In genomic region chr16:13856398-13856797, GRCh38 we compare ENCODE assay signal across 18 cellular contexts.
DNase-seq lines count a peak whose midpoint lies in the region; ATAC-seq and TF ChIP-seq lines count a peak whose summit lies in the region.
"Had no signal": no experiment of that assay in that cellular context is flagged by ENCODE, and none has a peak within 500 bp of the region (broad histone marks: within the 10 kb centered on the region; RNA-seq: fewer than 3 reads in every experiment).

No MANE protein-coding gene starts in this region.

- H3K9me3 ChIP-seq in SK-N-MC (ENCODE audit: low read depth, low read length): peaks cover 10% of the 10 kb centered on the region; the same call in 1 of the 2 replicates
- no peaks in the 10 kb centered on the region for H3K9me3 ChIP-seq in smooth muscle cell (replicated peaks; ENCODE audit: low read depth)

- no peaks in the 10 kb centered on the region for H3K4me1 Mint-ChIP-seq in activated naive CD8-positive, alpha-beta T cell treated with anti-CD3 and anti-CD28 coated beads for 36 hours
- H3K4me1 Mint-ChIP-seq: CD4-positive, alpha-beta memory T cell had no signal

- no peak overlapping the region for H3K4me3 Mint-ChIP-seq in activated naive CD8-positive, alpha-beta T cell treated with anti-CD3 and anti-CD28 coated beads for 36 hours
- H3K4me3 Mint-ChIP-seq: CD4-positive, alpha-beta memory T cell; H9; HFFc6 had no signal

- H3K79me2 ChIP-seq in smooth muscle cell (ENCODE audit: low read depth): no peaks in the 10 kb centered on the region

- H3K27ac ChIP-seq in SK-N-MC (peak overlapping the region; percentile 99), smooth muscle cell (ENCODE audit: low read depth) (peak overlapping the region; percentile 60)
- H3K27ac ChIP-seq: GM23248 had no signal

- H3K4me2 ChIP-seq in smooth muscle cell: peak overlapping the region; percentile 30

- no peaks in the 10 kb centered on the region for H4K20me1 ChIP-seq in smooth muscle cell (ENCODE audit: low read depth)

- H3K4me1 ChIP-seq in smooth muscle cell (ENCODE audit: low read depth): peaks cover 5% of the 10 kb centered on the region

- WGBS in smooth muscle cell (ENCODE audit: low lambda C conversion rate): 74% methylated on average over 2 of the region's 2 CpGs

- H3K27me3 Mint-ChIP-seq in activated naive CD8-positive, alpha-beta T cell treated with anti-CD3 and anti-CD28 coated beads for 36 hours: peaks cover 26% of the 10 kb centered on the region

- H3K9me3 Mint-ChIP-seq in activated naive CD8-positive, alpha-beta T cell treated with anti-CD3 and anti-CD28 coated beads for 36 hours: peaks cover under 1% of the 10 kb centered on the region
- H3K9me3 Mint-ChIP-seq: H9 had no signal

- H3K27me3 ChIP-seq in smooth muscle cell (ENCODE audit: low read depth): no peaks in the 10 kb centered on the region

- H3K36me3 Mint-ChIP-seq in activated naive CD8-positive, alpha-beta T cell treated with anti-CD3 and anti-CD28 coated beads for 36 hours: no peaks in the 10 kb centered on the region
- H3K36me3 Mint-ChIP-seq: CD4-positive, alpha-beta memory T cell had no signal

- H2AFZ ChIP-seq in smooth muscle cell (ENCODE audit: low read depth): no peak overlapping the region
- H2AFZ ChIP-seq: GM23248 had no signal

- no peak overlapping the region for H3K27ac Mint-ChIP-seq in activated naive CD8-positive, alpha-beta T cell treated with anti-CD3 and anti-CD28 coated beads for 36 hours
- H3K27ac Mint-ChIP-seq: CD4-positive, alpha-beta memory T cell; H9; HFFc6 had no signal

- DNase-seq in H4 (ENCODE audit: low spot score): peak; percentile 33
- DNase-seq in SK-N-MC (ENCODE audit: low read depth, low spot score): peak; percentile 66
- DNase-seq in kidney tubule cell (ENCODE audit: low spot score): peak; percentile 15
- no peak for DNase-seq in smooth muscle cell (lab: John Stamatoyannopoulos, UW; ENCODE audit: unreplicated experiment)
- no peak for DNase-seq in iPS-NIHi11 (ENCODE audit: low spot score)
- no peak for DNase-seq in stimulated activated naive CD8-positive, alpha-beta T cell treated with anti-CD3 and anti-CD28 coated beads, Interleukin-15, Interleukin-2, amounts not matched to agents 100 U/mL and 50 U/mL, for 24 hours
- DNase-seq in activated naive CD8-positive, alpha-beta T cell treated with anti-CD3 and anti-CD28 coated beads for 36 hours: no peak
- no peak for DNase-seq in HuH-7 (ENCODE audit: low spot score)
- DNase-seq: C1 segment of cervical spinal cord; Calu3; CD4-positive, alpha-beta memory T cell; COR-L47; DMS53; DMS79 treated with DMSO at 0.1 percent for 48 hours; GM23248; H9; HFFc6 had no signal

- H3K36me3 ChIP-seq in SK-N-MC (ENCODE audit: insufficient read depth, low read length): no peaks in the 10 kb centered on the region
- H3K36me3 ChIP-seq in smooth muscle cell (ENCODE audit: low read depth): no peaks in the 10 kb centered on the region

- H3F3A ChIP-seq in smooth muscle cell (ENCODE audit: low read depth): no peaks in the 10 kb centered on the region

- peak overlapping the region; percentile 75 for H3K4me3 ChIP-seq in SK-N-MC
- H3K4me3 ChIP-seq in smooth muscle cell: no peak overlapping the region
- H3K4me3 ChIP-seq: GM23248 had no signal

- ATAC-seq in stimulated activated naive CD8-positive, alpha-beta T cell treated with anti-CD3 and anti-CD28 coated beads, Interleukin-15, Interleukin-2, amounts not matched to agents 100 U/mL and 50 U/mL, for 24 hours: no peak
- ATAC-seq: HCT116 had no signal

- H3K9ac ChIP-seq in SK-N-MC (ENCODE audit: insufficient read length): peak overlapping the region; percentile 74
- H3K9ac ChIP-seq in smooth muscle cell (ENCODE audit: low read depth): no peak overlapping the region
- H3K9ac ChIP-seq: GM23248 had no signal

- no peak for TF ChIP-seq CTCF in smooth muscle cell (IDR thresholded peaks at IDR 0.05; ENCODE audit: borderline replicate concordance, insufficient read depth, poor library complexity, severe bottlenecking)

Comparison
In these comparisons a context has a peak if more than half of its experiments do, and no peak if none do; other contexts are left out.
1. DNase-seq: peak in H4 (single experiment), SK-N-MC (single experiment) and kidney tubule cell (single experiment); none in smooth muscle cell (single experiment), iPS-NIHi11 (single experiment), stimulated activated naive CD8-positive, alpha-beta T cell treated with anti-CD3 and anti-CD28 coated beads, Interleukin-15, Interleukin-2, amounts not matched to agents 100 U/mL and 50 U/mL, for 24 hours (single experiment), activated naive CD8-positive, alpha-beta T cell treated with anti-CD3 and anti-CD28 coated beads for 36 hours (single experiment) and HuH-7 (single experiment).